20 cellular contexts compared by ENCODE assay signal in genomic region chr16:19960183-19960582, GRCh38.
DNase-seq lines count a peak whose midpoint lies in the region; ATAC-seq, FAIRE-seq and TF ChIP-seq lines count a peak whose summit lies in the region.
"Had no signal": no experiment of that assay in that cellular context is flagged by ENCODE, and none has a peak within 500 bp of the region (broad histone marks: within the 10 kb centered on the region; RNA-seq: fewer than 3 reads in every experiment).

No MANE protein-coding gene starts in this region.

- H3K9me1 ChIP-seq in K562 (ENCODE audit: control insufficient read depth, insufficient read depth, low read length) = no peaks in the 10 kb centered on the region

- TF ChIP-seq POLR2A in HepG2 (IDR thresholded peaks at IDR 0.05; ENCODE audit: insufficient read depth in 1 of 2, low read depth in 2 of 2, low read length in 2 of 2) (no peak), right lobe of liver (IDR thresholded peaks at IDR 0.05) (no peak), K562 (conservative IDR thresholded peaks at IDR 0.05) (no peak)

- H3K4me1 ChIP-seq in HepG2 (ENCODE audit: insufficient read depth, low read length) (no peaks in the 10 kb centered on the region), right lobe of liver (no peaks in the 10 kb centered on the region), K562 (replicated peaks in 1 of 2; ENCODE audit: control insufficient read depth in 2 of 2, insufficient read depth in 2 of 2, low read length in 2 of 2) (no peaks in the 10 kb centered on the region)
- H3K4me1 ChIP-seq: BLaER1, Caco-2, HAP-1 had no signal

- POLR2A ChIA-PET in HepG2 (lab: Yijun Ruan, JAX) = no interaction called here
- POLR2A ChIA-PET in K562 (lab: Yijun Ruan, JAX) = interaction anchor here (0.7 kb wide), 1 partner anchor 26 kb away, joined by 3 read pairs; no protein-coding TSS in a partner anchor

- TF ChIP-seq EP300 in HepG2 (IDR thresholded peaks at IDR 0.05; ENCODE audit: low read depth in 2 of 2, low read length in 2 of 2) (no peak), HepG2 (CRISPR knock-in tag; IDR thresholded peaks at IDR 0.05; ENCODE audit: borderline replicate concordance) (no peak), K562 (IDR thresholded peaks at IDR 0.05; ENCODE audit: low read length) (no peak)

- H3K27ac ChIP-seq in HepG2 (ENCODE audit: extremely low read length, insufficient read depth, low read length) (no peak overlapping the region), right lobe of liver (no peak overlapping the region), K562 (ENCODE audit: extremely low read depth, low read depth, low read length) (no peak overlapping the region)
- H3K27ac ChIP-seq: 22Rv1, BLaER1, C4-2B had no signal

- H2AFZ ChIP-seq in HepG2 (ENCODE audit: low read length) (no peak overlapping the region), K562 (ENCODE audit: low read depth, low read length) (no peak overlapping the region)

- intact Hi-C loops in HepG2 (cut with micrococcal nuclease; ENCODE audit: unreplicated experiment) (no loop called here), right lobe of liver (cut with DNase I) (no loop called here), K562 (cut with micrococcal nuclease) (no loop called here)

- no peaks in the 10 kb centered on the region for H3K36me3 Mint-ChIP-seq in nephron progenitor cell (ENCODE audit: low read depth)
- H3K36me3 Mint-ChIP-seq: CD4-positive, CD25-positive, alpha-beta regulatory T cell; CD8-positive, alpha-beta T cell had no signal

- peaks cover 46% of the 10 kb centered on the region for H3K4me1 Mint-ChIP-seq in nephron progenitor cell
- H3K4me1 Mint-ChIP-seq: B cell; CD4-positive, CD25-positive, alpha-beta regulatory T cell had no signal

- ATAC-seq in HepG2 = no peak
- ATAC-seq in right lobe of liver = no peak
- ATAC-seq in K562 = no peak
- no peak for ATAC-seq in HG02870 (IDR thresholded peaks at IDR 0.05; ENCODE audit: unreplicated experiment)
- ATAC-seq: CD8-positive, alpha-beta T cell had no signal

- H3K79me2 ChIP-seq in HepG2 (ENCODE audit: insufficient read depth, low read length) (no peaks in the 10 kb centered on the region), K562 (ENCODE audit: control insufficient read depth, insufficient read depth, low read length) (no peaks in the 10 kb centered on the region)

- DNase-seq in HepG2 (ENCODE audit: low spot score) (no peak), right lobe of liver (no peak), K562 (ENCODE audit: extremely low read depth in 1 of 4, low spot score in 3 of 4) (no peak), nephron progenitor cell (no peak), GM03348 (ENCODE audit: low spot score) (no peak)
- DNase-seq: Caco-2; CD4-positive, CD25-positive, alpha-beta regulatory T cell; CD8-positive, alpha-beta T cell; DMS153; DND-41 had no signal

- H3K27me3 ChIP-seq in HepG2 (ENCODE audit: control insufficient read depth in 1 of 2, insufficient read depth in 2 of 2, low read length in 2 of 2) (peaks cover 0 to 12% of the 10 kb centered on the region in 2 experiments; a peak in 4 of 5 replicates), right lobe of liver (no peaks in the 10 kb centered on the region), K562 (ENCODE audit: control insufficient read depth in 2 of 2, insufficient read depth in 2 of 2, low read length in 2 of 2) (peaks cover 0 to 16% of the 10 kb centered on the region in 2 experiments; a peak in 3 of 5 replicates)
- H3K27me3 ChIP-seq: BLaER1 had no signal

- H3K9me3 ChIP-seq in HepG2 (ENCODE audit: low read length) = no peaks in the 10 kb centered on the region
- no peaks in the 10 kb centered on the region for H3K9me3 ChIP-seq in right lobe of liver
- H3K9me3 ChIP-seq in K562 (replicated peaks; ENCODE audit: control insufficient read depth, insufficient read depth, low read depth, low read length) = no peaks in the 10 kb centered on the region
- H3K9me3 ChIP-seq: BLaER1, Caco-2, HAP-1 had no signal

- H4K20me1 ChIP-seq in HepG2 (ENCODE audit: insufficient read depth, low read length) = no peaks in the 10 kb centered on the region
- no peaks in the 10 kb centered on the region for H4K20me1 ChIP-seq in K562 (replicated peaks; ENCODE audit: control insufficient read depth, insufficient read depth, low read length)
- H4K20me1 ChIP-seq: BLaER1 had no signal

- peaks cover 8% of the 10 kb centered on the region for H3K27me3 Mint-ChIP-seq in nephron progenitor cell (ENCODE audit: low read depth, poor library complexity)

- peak overlapping the region; percentile 45 for H3K4me3 Mint-ChIP-seq in nephron progenitor cell
- H3K4me3 Mint-ChIP-seq: B cell; CD4-positive, CD25-positive, alpha-beta regulatory T cell; CD8-positive, alpha-beta T cell had no signal

- H3K4me3 ChIP-seq in HepG2 (replicated peaks in 1 of 3; ENCODE audit: insufficient read depth in 1 of 3, low read depth in 2 of 3, low read length in 3 of 3) = no peak overlapping the region
- no peak overlapping the region for H3K4me3 ChIP-seq in right lobe of liver
- H3K4me3 ChIP-seq in K562 = no peak overlapping the region
- H3K4me3 ChIP-seq: BLaER1, HAP-1 had no signal

- CTCF ChIA-PET in HepG2 (lab: Yijun Ruan, JAX; ENCODE audit: low intra/inter-chr PET ratio, low total read pairs) = no interaction called here
- CTCF ChIA-PET in K562 (lab: Yijun Ruan, JAX; ENCODE audit: low intra/inter-chr PET ratio) = no interaction called here

- H3K4me2 ChIP-seq in HepG2 (ENCODE audit: low read depth, low read length) (no peak overlapping the region), K562 (ENCODE audit: insufficient read depth, low read length) (no peak overlapping the region)
- H3K4me2 ChIP-seq: BLaER1 had no signal

- no TSS peak for BruUV-seq in HepG2 (replicated peaks; lab: Mats Ljungman, UMichigan)
- BruUV-seq in K562 (replicated peaks; lab: Mats Ljungman, UMichigan) = no TSS peak

- no peak overlapping the region for H3K9ac ChIP-seq in HepG2 (ENCODE audit: insufficient read depth, low read depth, low read length)
- no peak overlapping the region for H3K9ac ChIP-seq in K562 (ENCODE audit: insufficient read depth in 1 of 2, low read depth in 2 of 2, low read length in 2 of 2)
- H3K9ac ChIP-seq: BLaER1 had no signal

- H3K27ac Mint-ChIP-seq in nephron progenitor cell = no peak overlapping the region
- H3K27ac Mint-ChIP-seq: B cell; CD8-positive, alpha-beta T cell had no signal

- in situ Hi-C loops in HepG2 (cut with HindIII; ENCODE audit: extremely low pct_ligation_motif_present, low pct_unique_long_range_greater_than_20kb) = no loop called here
- in situ Hi-C loops in K562 (cut with MboI) = no loop called here

- FAIRE-seq in HepG2 (lab: Jason Lieb, UNC) = no peak
- no peak for FAIRE-seq in K562 (lab: Jason Lieb, UNC)
- FAIRE-seq: A204.1, G401.6, GM12891, GM18507 had no signal

- peaks cover 4% of the 10 kb centered on the region for H3K9me3 Mint-ChIP-seq in nephron progenitor cell
- H3K9me3 Mint-ChIP-seq: CD8-positive, alpha-beta T cell had no signal

- WGBS in HepG2 (ENCODE audit: low lambda C conversion rate) = 3% methylated on average over 5 of the region's 5 CpGs
- 55% methylated on average over 5 of the region's 5 CpGs for WGBS in right lobe of liver (ENCODE audit: insufficient coverage, low coverage, low lambda C conversion rate, missing lambda C conversion rate)
- WGBS in K562 (ENCODE audit: insufficient coverage, low coverage, missing lambda C conversion rate) = 0% methylated on average over 5 of the region's 5 CpGs

- H3K36me3 ChIP-seq in HepG2 (replicated peaks in 1 of 2; ENCODE audit: control insufficient read depth in 1 of 2, insufficient read depth in 2 of 2, low read length in 2 of 2) (no peaks in the 10 kb centered on the region), right lobe of liver (no peaks in the 10 kb centered on the region), K562 (ENCODE audit: control insufficient read depth, insufficient read depth, low read length) (no peaks in the 10 kb centered on the region)
- H3K36me3 ChIP-seq: BLaER1, HAP-1 had no signal

- TF ChIP-seq RAD21 in HepG2 (CRISPR knock-in tag; IDR thresholded peaks at IDR 0.05) (no peak), K562 (CRISPR knock-in tag; conservative IDR thresholded peaks at IDR 0.05 in 1 of 2, IDR thresholded peaks at IDR 0.05 in 1 of 2) (no peak)

- TF ChIP-seq CTCF in HepG2 (CRISPR knock-in tag; IDR thresholded peaks at IDR 0.05) = no peak
- TF ChIP-seq CTCF in right lobe of liver (IDR thresholded peaks at IDR 0.05) = no peak
- no peak for TF ChIP-seq CTCF in K562 (IDR thresholded peaks at IDR 0.05 in 2 of 3, conservative IDR thresholded peaks at IDR 0.05 in 1 of 3; ENCODE audit: insufficient read depth in 2 of 3, low read depth in 1 of 3, low read length in 3 of 3)
- TF ChIP-seq CTCF in nephron progenitor cell (IDR thresholded peaks at IDR 0.05) = no peak

TF ChIP-seq in HepG2, 621 proteins besides CTCF, POLR2A, EP300 and RAD21 (continues in another document):
- no peak for TF ChIP-seq HDAC2 (CRISPR knock-in tag; IDR thresholded peaks at IDR 0.05)
- 0 out of 2 replicates have a peak, but pooled peaks have one; percentile 24 for TF ChIP-seq MAFF (IDR thresholded peaks at IDR 0.05; ENCODE audit: low read depth, low read length)
- no peak for TF ChIP-seq SMARCC2 (IDR thresholded peaks at IDR 0.05)

TF ChIP-seq in K562, 482 proteins besides CTCF, POLR2A, EP300 and RAD21 (continues in another document):
- TF ChIP-seq CBX2 (IDR thresholded peaks at IDR 0.05; ENCODE audit: insufficient read depth, low read length, poor library complexity, severe bottlenecking) (no peak), ZNF511 (CRISPR knock-in tag; IDR thresholded peaks at IDR 0.05) (no peak), SREBF1 (IDR thresholded peaks at IDR 0.05; ENCODE audit: borderline replicate concordance, low read depth, low read length) (no peak)

Comparison
In these comparisons a context has a peak if more than half of its experiments do, and no peak if none do; other contexts are left out.
1. Of the 241 proteins assayed by ChIP-seq in both HepG2 and K562: peak only in HepG2: MAFF and MAFK; only in K562: none; in both: none; in neither: 238; mixed calls (peak in some experiments, not most) for 1.